9 cellular contexts compared by ENCODE assay signal in the genomic region with DNA sequence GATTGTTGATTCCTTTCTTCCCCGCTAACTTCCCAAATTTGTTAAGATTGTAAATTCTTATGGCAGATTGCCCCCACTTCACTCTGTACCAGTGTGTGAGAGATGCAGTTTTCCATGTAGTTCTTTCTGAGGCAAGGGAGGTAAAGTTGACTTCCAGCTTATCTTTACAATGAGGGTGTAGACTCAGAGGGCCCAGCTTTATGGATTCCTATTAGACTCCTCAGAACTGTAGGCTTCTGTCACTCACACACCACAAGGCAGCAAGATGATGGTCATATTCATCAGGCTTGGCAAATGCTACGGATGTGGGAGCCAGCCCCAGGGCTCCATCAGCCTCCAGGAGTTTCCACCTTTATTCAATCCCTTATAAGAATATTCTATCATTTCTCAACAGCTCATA.
"Had no signal": no experiment of that assay in that cellular context is flagged by ENCODE, and none has a peak within 500 bp of the region (broad histone marks: within the 10 kb centered on the region; RNA-seq: fewer than 3 reads in every experiment).

No MANE protein-coding gene starts in this region.

- H3K4me3 ChIP-seq: GM23248, GM23338, HAP-1 had no signal

- H3K36me3 ChIP-seq: HAP-1 had no signal

- DNase-seq: GM23248, GOT3, H7, H9, HCEC 1CT, HFFc6 had no signal

- H3K27ac ChIP-seq: GM23248 had no signal

- H3K4me1 ChIP-seq: HAP-1 had no signal

- H3K9me3 ChIP-seq: HAP-1 had no signal

- ATAC-seq: GM23338, HCT116 had no signal
